8 cellular contexts compared by ENCODE assay signal in genomic region chr3:197626404-197627159, GRCh38.
A peak's percentile ranks its signal among the peaks of the same experiment; 100 is the strongest.
DNase-seq lines count a peak whose midpoint lies in the region; ATAC-seq, FAIRE-seq and TF ChIP-seq lines count a peak whose summit lies in the region.
"Not testable (repeated sequence)": the region's sequence is repeated elsewhere in the genome, so short reads cannot be mapped to it uniquely, and the experiment has no call there.

No MANE protein-coding gene starts in this region.

- not testable (repeated sequence) for H3K4me1 Mint-ChIP-seq in T-helper 1 cell treated with Interleukin-12 subunit alpha and Interleukin-12 subunit beta and Interleukin-4 antibody, amounts not matched to agents 30 μg/mL and 1 μg/mL, for 36 hours (ENCODE audit: low read depth); stimulated activated effector memory CD8-positive, alpha-beta T cell treated with anti-CD3 and anti-CD28 coated beads, Interleukin-12 subunit alpha, Interleukin-12 subunit beta, amount 100 ng/mL, for 72 hours

- peak overlapping the region; percentile 44; the same call in 1 of the 2 replicates for H3K4me2 ChIP-seq in BLaER1
- H3K4me2 ChIP-seq in K562 (ENCODE audit: insufficient read depth, low read length): peak overlapping the region; percentile 68

- peak; percentile 28 for ATAC-seq in GM21423 (IDR thresholded peaks at IDR 0.05; ENCODE audit: unreplicated experiment)
- ATAC-seq in HG03432 (IDR thresholded peaks at IDR 0.05; ENCODE audit: unreplicated experiment): peak; percentile 11
- ATAC-seq in K562: peak; percentile 79
- ATAC-seq in gastroesophageal sphincter: not testable (repeated sequence)
- ATAC-seq in stimulated activated effector memory CD8-positive, alpha-beta T cell treated with anti-CD3 and anti-CD28 coated beads, Interleukin-12 subunit alpha, Interleukin-12 subunit beta, amount 100 ng/mL, for 72 hours: peak; percentile 65

- not testable (repeated sequence) for H3K27ac Mint-ChIP-seq in T-helper 1 cell treated with Interleukin-12 subunit alpha and Interleukin-12 subunit beta and Interleukin-4 antibody, amounts not matched to agents 30 μg/mL and 1 μg/mL, for 36 hours; stimulated activated effector memory CD8-positive, alpha-beta T cell treated with anti-CD3 and anti-CD28 coated beads, Interleukin-12 subunit alpha, Interleukin-12 subunit beta, amount 100 ng/mL, for 72 hours

- in situ Hi-C loops in K562 (cut with MboI): loop anchor here (10.0 kb wide), 1 partner anchor 1772 kb away; no protein-coding TSS in a partner anchor

- CTCF ChIA-PET in K562 (lab: Yijun Ruan, JAX; ENCODE audit: low intra/inter-chr PET ratio): not testable (repeated sequence)

- not testable (repeated sequence) for TF ChIP-seq POLR2A in K562 (conservative IDR thresholded peaks at IDR 0.05); gastroesophageal sphincter (IDR thresholded peaks at IDR 0.05)

- H3K4me3 Mint-ChIP-seq in T-helper 1 cell treated with Interleukin-12 subunit alpha and Interleukin-12 subunit beta and Interleukin-4 antibody, amounts not matched to agents 30 μg/mL and 1 μg/mL, for 36 hours: peak overlapping the region; percentile 70
- H3K4me3 Mint-ChIP-seq in stimulated activated effector memory CD8-positive, alpha-beta T cell treated with anti-CD3 and anti-CD28 coated beads, Interleukin-12 subunit alpha, Interleukin-12 subunit beta, amount 100 ng/mL, for 72 hours: peak overlapping the region; percentile 70

- not testable (repeated sequence) for H3K27me3 ChIP-seq in BLaER1; K562 (ENCODE audit: control insufficient read depth in 2 of 2, insufficient read depth in 2 of 2, low read length in 2 of 2); gastroesophageal sphincter; mononuclear cell (ENCODE audit: insufficient read depth, low read length)

- not testable (repeated sequence) for TF ChIP-seq EP300 in K562 (IDR thresholded peaks at IDR 0.05; ENCODE audit: low read length); gastroesophageal sphincter (IDR thresholded peaks at IDR 0.05)

- not testable (repeated sequence) for H2AFZ ChIP-seq in K562 (ENCODE audit: low read depth, low read length)

- POLR2A ChIA-PET in K562 (lab: Yijun Ruan, JAX): interaction anchor here (0.6 kb wide), 2 partner anchors 597 to 1772 kb away, joined by 3 read pairs; no protein-coding TSS in a partner anchor

- H3K27me3 Mint-ChIP-seq in T-helper 1 cell treated with Interleukin-12 subunit alpha and Interleukin-12 subunit beta and Interleukin-4 antibody, amounts not matched to agents 30 μg/mL and 1 μg/mL, for 36 hours (ENCODE audit: low read depth): not testable (repeated sequence)

- DNase-seq in K562 (ENCODE audit: extremely low read depth in 1 of 4, low spot score in 3 of 4); stimulated activated effector memory CD8-positive, alpha-beta T cell treated with anti-CD3 and anti-CD28 coated beads, Interleukin-12 subunit alpha, Interleukin-12 subunit beta, amount 100 ng/mL, for 72 hours (ENCODE audit: low spot score in 2 of 2): not testable (repeated sequence)

- H3K4me3 ChIP-seq in BLaER1: peak overlapping the region; percentile 70
- peak overlapping the region; percentile 60 for H3K4me3 ChIP-seq in K562
- H3K4me3 ChIP-seq in gastroesophageal sphincter: peak overlapping the region; percentile 71 to 79
- H3K4me3 ChIP-seq in mononuclear cell (ENCODE audit: low read length): peak overlapping the region; percentile 28

- not testable (repeated sequence) for BruUV-seq in K562 (replicated peaks; lab: Mats Ljungman, UMichigan)

- intact Hi-C loops in K562 (cut with micrococcal nuclease): not testable (repeated sequence)

- TF ChIP-seq CTCF in K562 (IDR thresholded peaks at IDR 0.05 in 2 of 3, conservative IDR thresholded peaks at IDR 0.05 in 1 of 3; ENCODE audit: insufficient read depth in 2 of 3, low read depth in 1 of 3, low read length in 3 of 3); gastroesophageal sphincter (IDR thresholded peaks at IDR 0.05): not testable (repeated sequence)

- FAIRE-seq in K562 (lab: Jason Lieb, UNC): not testable (repeated sequence)

- not testable (repeated sequence) for H3K9me3 Mint-ChIP-seq in T-helper 1 cell treated with Interleukin-12 subunit alpha and Interleukin-12 subunit beta and Interleukin-4 antibody, amounts not matched to agents 30 μg/mL and 1 μg/mL, for 36 hours; stimulated activated effector memory CD8-positive, alpha-beta T cell treated with anti-CD3 and anti-CD28 coated beads, Interleukin-12 subunit alpha, Interleukin-12 subunit beta, amount 100 ng/mL, for 72 hours

- not testable (repeated sequence) for H4K20me1 ChIP-seq in BLaER1; K562 (replicated peaks; ENCODE audit: control insufficient read depth, insufficient read depth, low read length)

- H3K27ac ChIP-seq in BLaER1; K562 (ENCODE audit: extremely low read depth, low read depth, low read length): not testable (repeated sequence)
- H3K27ac ChIP-seq in gastroesophageal sphincter: peak overlapping the region in 2 of 4 donors; percentile 90 to 91

- H3K36me3 ChIP-seq in BLaER1 (peaks cover 11% of the 10 kb centered on the region), gastroesophageal sphincter (peaks cover 0 to 12% of the 10 kb centered on the region in 2 donors)
- not testable (repeated sequence) for H3K36me3 ChIP-seq in K562 (ENCODE audit: control insufficient read depth, insufficient read depth, low read length)

- not testable (repeated sequence) for H3K36me3 Mint-ChIP-seq in T-helper 1 cell treated with Interleukin-12 subunit alpha and Interleukin-12 subunit beta and Interleukin-4 antibody, amounts not matched to agents 30 μg/mL and 1 μg/mL, for 36 hours (ENCODE audit: low read depth)
- peaks cover 19% of the 10 kb centered on the region for H3K36me3 Mint-ChIP-seq in stimulated activated effector memory CD8-positive, alpha-beta T cell treated with anti-CD3 and anti-CD28 coated beads, Interleukin-12 subunit alpha, Interleukin-12 subunit beta, amount 100 ng/mL, for 72 hours

- peaks cover 24% of the 10 kb centered on the region for H3K79me2 ChIP-seq in K562 (ENCODE audit: control insufficient read depth, insufficient read depth, low read length)

- 0% methylated on average over 2 of the region's 18 CpGs for WGBS in K562 (ENCODE audit: insufficient coverage, low coverage, missing lambda C conversion rate)
- WGBS in gastroesophageal sphincter (ENCODE audit: low coverage in 1 of 2), 2 donors: no CpG with 5 or more reads among the region's 18 CpGs

- H3K4me1 ChIP-seq in BLaER1; K562 (replicated peaks in 1 of 2; ENCODE audit: control insufficient read depth in 2 of 2, insufficient read depth in 2 of 2, low read length in 2 of 2); mononuclear cell (ENCODE audit: insufficient read depth, low read length): not testable (repeated sequence)
- H3K4me1 ChIP-seq in gastroesophageal sphincter: peaks cover 0 to 29% (median 0%) of the 10 kb centered on the region in 3 donors

- H3K9ac ChIP-seq in BLaER1: not testable (repeated sequence)
- H3K9ac ChIP-seq in K562 (ENCODE audit: insufficient read depth in 1 of 2, low read depth in 2 of 2, low read length in 2 of 2): peak overlapping the region in 1 of 2 experiments; percentile 85; a peak in 2 of 4 replicates

- TF ChIP-seq RAD21 in K562 (CRISPR knock-in tag; conservative IDR thresholded peaks at IDR 0.05 in 1 of 2, IDR thresholded peaks at IDR 0.05 in 1 of 2): not testable (repeated sequence)

- not testable (repeated sequence) for H3K9me3 ChIP-seq in BLaER1; K562 (replicated peaks; ENCODE audit: control insufficient read depth, insufficient read depth, low read depth, low read length); gastroesophageal sphincter; mononuclear cell (ENCODE audit: low read depth, low read length)

- H3K9me1 ChIP-seq in K562 (ENCODE audit: control insufficient read depth, insufficient read depth, low read length): not testable (repeated sequence)

TF ChIP-seq in K562, 482 proteins besides CTCF, POLR2A, EP300 and RAD21:
- not testable (repeated sequence) for TF ChIP-seq CEBPG (CRISPR knock-in tag; IDR thresholded peaks at IDR 0.05)
- 0 out of 4 replicates have a peak, but pooled peaks of 1 of the 2 experiments have one; percentile 17 for TF ChIP-seq CEBPG (tag; conservative IDR thresholded peaks at IDR 0.05 in 1 of 2, IDR thresholded peaks at IDR 0.05 in 1 of 2)
